2 cellular contexts compared by ENCODE assay signal in the genomic region with DNA sequence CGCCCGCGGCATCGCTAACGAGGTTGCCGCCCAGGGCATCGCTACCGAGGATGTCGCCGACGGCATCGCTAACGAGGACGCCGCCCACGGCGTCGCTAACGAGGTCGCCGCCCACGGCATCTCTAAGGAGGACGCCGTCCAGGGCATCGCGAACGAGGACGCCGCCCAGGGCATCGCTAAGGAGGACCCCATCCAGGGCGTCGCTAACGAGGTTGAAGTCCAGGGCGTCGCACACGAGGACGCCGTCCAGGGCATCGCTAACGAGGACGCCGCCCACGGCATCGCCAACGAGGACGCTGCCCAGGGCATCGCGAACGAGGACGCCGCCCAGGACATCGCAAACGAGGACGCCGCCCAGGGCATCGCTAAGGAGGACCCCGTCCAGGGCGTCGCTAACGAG.
TF ChIP-seq lines count a peak whose summit lies in the region.

No MANE protein-coding gene starts in this region.

TF ChIP-seq in HEK293, 187 proteins besides CTCF, POLR2A, EP300 and RAD21:
- 0 out of 2 replicates have a peak, but pooled peaks have one; percentile 17 for TF ChIP-seq ZFHX2 (tag by site-specific recombination; conservative IDR thresholded peaks at IDR 0.05)

TF ChIP-seq in K562, 482 proteins besides CTCF, POLR2A, EP300 and RAD21:
- TF ChIP-seq, protein P1, sequence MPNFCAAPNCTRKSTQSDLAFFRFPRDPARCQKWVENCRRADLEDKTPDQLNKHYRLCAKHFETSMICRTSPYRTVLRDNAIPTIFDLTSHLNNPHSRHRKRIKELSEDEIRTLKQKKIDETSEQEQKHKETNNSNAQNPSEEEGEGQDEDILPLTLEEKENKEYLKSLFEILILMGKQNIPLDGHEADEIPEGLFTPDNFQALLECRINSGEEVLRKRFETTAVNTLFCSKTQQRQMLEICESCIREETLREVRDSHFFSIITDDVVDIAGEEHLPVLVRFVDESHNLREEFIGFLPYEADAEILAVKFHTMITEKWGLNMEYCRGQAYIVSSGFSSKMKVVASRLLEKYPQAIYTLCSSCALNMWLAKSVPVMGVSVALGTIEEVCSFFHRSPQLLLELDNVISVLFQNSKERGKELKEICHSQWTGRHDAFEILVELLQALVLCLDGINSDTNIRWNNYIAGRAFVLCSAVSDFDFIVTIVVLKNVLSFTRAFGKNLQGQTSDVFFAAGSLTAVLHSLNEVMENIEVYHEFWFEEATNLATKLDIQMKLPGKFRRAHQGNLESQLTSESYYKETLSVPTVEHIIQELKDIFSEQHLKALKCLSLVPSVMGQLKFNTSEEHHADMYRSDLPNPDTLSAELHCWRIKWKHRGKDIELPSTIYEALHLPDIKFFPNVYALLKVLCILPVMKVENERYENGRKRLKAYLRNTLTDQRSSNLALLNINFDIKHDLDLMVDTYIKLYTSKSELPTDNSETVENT (CRISPR knock-in tag; IDR thresholded peaks at IDR 0.05), result peak; percentile 48; the same call in 1 of the 2 replicates
- TF ChIP-seq, protein P2, sequence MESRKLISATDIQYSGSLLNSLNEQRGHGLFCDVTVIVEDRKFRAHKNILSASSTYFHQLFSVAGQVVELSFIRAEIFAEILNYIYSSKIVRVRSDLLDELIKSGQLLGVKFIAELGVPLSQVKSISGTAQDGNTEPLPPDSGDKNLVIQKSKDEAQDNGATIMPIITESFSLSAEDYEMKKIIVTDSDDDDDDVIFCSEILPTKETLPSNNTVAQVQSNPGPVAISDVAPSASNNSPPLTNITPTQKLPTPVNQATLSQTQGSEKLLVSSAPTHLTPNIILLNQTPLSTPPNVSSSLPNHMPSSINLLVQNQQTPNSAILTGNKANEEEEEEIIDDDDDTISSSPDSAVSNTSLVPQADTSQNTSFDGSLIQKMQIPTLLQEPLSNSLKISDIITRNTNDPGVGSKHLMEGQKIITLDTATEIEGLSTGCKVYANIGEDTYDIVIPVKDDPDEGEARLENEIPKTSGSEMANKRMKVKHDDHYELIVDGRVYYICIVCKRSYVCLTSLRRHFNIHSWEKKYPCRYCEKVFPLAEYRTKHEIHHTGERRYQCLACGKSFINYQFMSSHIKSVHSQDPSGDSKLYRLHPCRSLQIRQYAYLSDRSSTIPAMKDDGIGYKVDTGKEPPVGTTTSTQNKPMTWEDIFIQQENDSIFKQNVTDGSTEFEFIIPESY (CRISPR knock-in tag; IDR thresholded peaks at IDR 0.05), result peak; percentile 82; the same call in 1 of the 2 replicates
